In genomic region chr2:28610583-28611201, GRCh38 we compare ENCODE assay signal across 1 cellular context.
TF ChIP-seq lines count a peak whose summit lies in the region.

No MANE protein-coding gene starts in this region.

TF ChIP-seq in HepG2, 621 proteins besides CTCF, POLR2A, EP300 and RAD21 (continued from another document):
- TF ChIP-seq AKNA (CRISPR knock-in tag; IDR thresholded peaks at IDR 0.05; ENCODE audit: borderline replicate concordance): no peak
- TF ChIP-seq GTF2F1 (IDR thresholded peaks at IDR 0.05; ENCODE audit: low read length): no peak
- TF ChIP-seq ZNF160 (CRISPR knock-in tag; IDR thresholded peaks at IDR 0.05): no peak
- no peak for TF ChIP-seq CSRNP1 (CRISPR knock-in tag; IDR thresholded peaks at IDR 0.05)
- no peak for TF ChIP-seq HMG20A (CRISPR knock-in tag; IDR thresholded peaks at IDR 0.05; ENCODE audit: borderline replicate concordance)
TF ChIP-seq in HepG2: peak in this region for 3.
